1 cellular context compared by ENCODE assay signal in genomic region chr5:111932628-111933027, GRCh38.
TF ChIP-seq lines count a peak whose summit lies in the region.

No MANE protein-coding gene starts in this region.

TF ChIP-seq in SK-N-SH treated with all-trans-retinoic acid at 6 μM for 48 hours, 23 proteins besides CTCF, POLR2A, EP300 and RAD21 (continued from another document):
- TF ChIP-seq, protein P1, sequence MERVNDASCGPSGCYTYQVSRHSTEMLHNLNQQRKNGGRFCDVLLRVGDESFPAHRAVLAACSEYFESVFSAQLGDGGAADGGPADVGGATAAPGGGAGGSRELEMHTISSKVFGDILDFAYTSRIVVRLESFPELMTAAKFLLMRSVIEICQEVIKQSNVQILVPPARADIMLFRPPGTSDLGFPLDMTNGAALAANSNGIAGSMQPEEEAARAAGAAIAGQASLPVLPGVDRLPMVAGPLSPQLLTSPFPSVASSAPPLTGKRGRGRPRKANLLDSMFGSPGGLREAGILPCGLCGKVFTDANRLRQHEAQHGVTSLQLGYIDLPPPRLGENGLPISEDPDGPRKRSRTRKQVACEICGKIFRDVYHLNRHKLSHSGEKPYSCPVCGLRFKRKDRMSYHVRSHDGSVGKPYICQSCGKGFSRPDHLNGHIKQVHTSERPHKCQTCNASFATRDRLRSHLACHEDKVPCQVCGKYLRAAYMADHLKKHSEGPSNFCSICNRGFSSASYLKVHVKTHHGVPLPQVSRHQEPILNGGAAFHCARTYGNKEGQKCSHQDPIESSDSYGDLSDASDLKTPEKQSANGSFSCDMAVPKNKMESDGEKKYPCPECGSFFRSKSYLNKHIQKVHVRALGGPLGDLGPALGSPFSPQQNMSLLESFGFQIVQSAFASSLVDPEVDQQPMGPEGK (CRISPR knock-in tag; IDR thresholded peaks at IDR 0.05; ENCODE audit: borderline replicate concordance): 0 out of 2 replicates have a peak, but pooled peaks have one; percentile 40
- TF ChIP-seq, protein P2, sequence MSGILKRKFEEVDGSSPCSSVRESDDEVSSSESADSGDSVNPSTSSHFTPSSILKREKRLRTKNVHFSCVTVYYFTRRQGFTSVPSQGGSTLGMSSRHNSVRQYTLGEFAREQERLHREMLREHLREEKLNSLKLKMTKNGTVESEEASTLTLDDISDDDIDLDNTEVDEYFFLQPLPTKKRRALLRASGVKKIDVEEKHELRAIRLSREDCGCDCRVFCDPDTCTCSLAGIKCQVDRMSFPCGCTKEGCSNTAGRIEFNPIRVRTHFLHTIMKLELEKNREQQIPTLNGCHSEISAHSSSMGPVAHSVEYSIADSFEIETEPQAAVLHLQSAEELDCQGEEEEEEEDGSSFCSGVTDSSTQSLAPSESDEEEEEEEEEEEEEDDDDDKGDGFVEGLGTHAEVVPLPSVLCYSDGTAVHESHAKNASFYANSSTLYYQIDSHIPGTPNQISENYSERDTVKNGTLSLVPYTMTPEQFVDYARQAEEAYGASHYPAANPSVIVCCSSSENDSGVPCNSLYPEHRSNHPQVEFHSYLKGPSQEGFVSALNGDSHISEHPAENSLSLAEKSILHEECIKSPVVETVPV (CRISPR knock-in tag; IDR thresholded peaks at IDR 0.05): no peak
